18 cellular contexts compared by ENCODE assay signal in genomic region chr4:179586460-179586859, GRCh38.
"Had no signal": no experiment of that assay in that cellular context is flagged by ENCODE, and none has a peak within 500 bp of the region (broad histone marks: within the 10 kb centered on the region; RNA-seq: fewer than 3 reads in every experiment).

No MANE protein-coding gene starts in this region.

- H3K27me3 Mint-ChIP-seq: stimulated activated naive CD8-positive, alpha-beta T cell treated with anti-CD3 and anti-CD28 coated beads, Interleukin-15, Interleukin-2, amounts not matched to agents 100 ng/mL and 50 ng/mL, for 24 hours; T-helper 17 cell had no signal

- H3K27ac ChIP-seq: dorsolateral prefrontal cortex, esophagus muscularis mucosa, left ventricle myocardium inferior, ovary, thoracic aorta had no signal

- DNase-seq: activated CD4-positive, alpha-beta T cell treated with anti-CD3 and anti-CD28 coated beads, Interleukin-2, amount 50 U/mL, for 4 hours; activated effector memory CD4-positive, alpha-beta T cell treated with Interleukin-2 at 50 U/mL for 16 hours; activated T-cell treated with anti-CD3 and anti-CD28 coated beads, Interleukin-2, amount 50 U/mL, for 1 hour; amniotic stem cell; dorsolateral prefrontal cortex; foreskin fibroblast; glutamatergic neuron; kidney; left ventricle myocardium inferior; ovary; stimulated activated CD4-positive, alpha-beta T cell treated with anti-CD3 and anti-CD28 coated beads, Interleukin-4, amount 100 ng/mL, for 1 hour; T-helper 17 cell had no signal

- H3K36me3 ChIP-seq: esophagus muscularis mucosa, left ventricle myocardium inferior, ovary, thoracic aorta had no signal

- ATAC-seq: activated CD4-positive, CD25-positive, alpha-beta regulatory T cell treated with anti-CD3 and anti-CD28 coated beads, Interleukin-2, amount 50 U/mL, for 24 hours; activated naive CD4-positive, alpha-beta T cell treated with anti-CD3 and anti-CD28 coated beads, Interleukin-2, amount 50 U/mL, for 72 hours; T-helper 17 cell had no signal

- H3K9me3 ChIP-seq: esophagus muscularis mucosa, ovary, thoracic aorta had no signal

- H3K4me1 Mint-ChIP-seq: T-helper 17 cell had no signal

- H3K4me3 ChIP-seq: dorsolateral prefrontal cortex, esophagus muscularis mucosa, left ventricle myocardium inferior, ovary, thoracic aorta had no signal

- H3K9me3 Mint-ChIP-seq: neural crest cell had no signal

- H3K27ac Mint-ChIP-seq: activated naive CD4-positive, alpha-beta T cell treated with anti-CD3 and anti-CD28 coated beads, Interleukin-2, amount 50 U/mL, for 72 hours; stimulated activated naive CD8-positive, alpha-beta T cell treated with anti-CD3 and anti-CD28 coated beads, Interleukin-15, Interleukin-2, amounts not matched to agents 100 ng/mL and 50 ng/mL, for 24 hours; T-helper 17 cell had no signal

- H3K27me3 ChIP-seq: dorsolateral prefrontal cortex, esophagus muscularis mucosa, ovary had no signal

- H3K4me1 ChIP-seq: esophagus muscularis mucosa, left ventricle myocardium inferior had no signal

- H3K4me3 Mint-ChIP-seq: neural crest cell; stimulated activated naive CD8-positive, alpha-beta T cell treated with anti-CD3 and anti-CD28 coated beads, Interleukin-15, Interleukin-2, amounts not matched to agents 100 ng/mL and 50 ng/mL, for 24 hours; T-helper 17 cell had no signal
